In genomic region chr10:44125879-44126675, GRCh38 we compare ENCODE assay signal across 17 cellular contexts.
DNase-seq lines count a peak whose midpoint lies in the region; ATAC-seq and TF ChIP-seq lines count a peak whose summit lies in the region.
"Had no signal": no experiment of that assay in that cellular context is flagged by ENCODE, and none has a peak within 500 bp of the region (broad histone marks: within the 10 kb centered on the region; RNA-seq: fewer than 3 reads in every experiment).

No MANE protein-coding gene starts in this region.

- CTCF ChIA-PET in MCF 10A (lab: Yijun Ruan, JAX) (no interaction called here), mammary epithelial cell (lab: Charles Lee; ENCODE audit: low non-redundant PET) (no interaction called here)

- H3K36me3 ChIP-seq in mammary epithelial cell (ENCODE audit: insufficient read depth, low read length), result no peaks in the 10 kb centered on the region
- no peaks in the 10 kb centered on the region for H3K36me3 ChIP-seq in adipocyte (ENCODE audit: control insufficient read depth, insufficient read depth, low read length, severe bottlenecking)
- H3K36me3 ChIP-seq in suprapubic skin, result no peaks in the 10 kb centered on the region
- H3K36me3 ChIP-seq: heart left ventricle, spleen had no signal

- peaks cover 52% of the 10 kb centered on the region for H3K27me3 Mint-ChIP-seq in MCF 10A (ENCODE audit: insufficient read depth, unreplicated experiment)

- peaks cover 32% of the 10 kb centered on the region for H3K9me3 Mint-ChIP-seq in MCF 10A (ENCODE audit: unreplicated experiment)
- H3K9me3 Mint-ChIP-seq: activated T-cell treated with anti-CD3 and anti-CD28 coated beads, Interleukin-2, amount 50 U/mL, for 4 hours had no signal

- H3K27ac Mint-ChIP-seq in MCF 10A (ENCODE audit: low read depth, unreplicated experiment), result no peak overlapping the region
- H3K27ac Mint-ChIP-seq: nephron had no signal

- H3K27me3 ChIP-seq in mammary epithelial cell (ENCODE audit: insufficient read depth, low read length), result no peaks in the 10 kb centered on the region
- no peaks in the 10 kb centered on the region for H3K27me3 ChIP-seq in adipocyte (replicated peaks; ENCODE audit: control insufficient read depth, insufficient read depth, low read length)
- H3K27me3 ChIP-seq in suprapubic skin, result no peaks in the 10 kb centered on the region
- H3K27me3 ChIP-seq: heart left ventricle, spleen had no signal

- dilution Hi-C loops in mammary epithelial cell (cut with HindIII; ENCODE audit: low sequenced_read_pairs), result loop anchor here (5.0 kb wide), 1 partner anchor 71 kb away; no protein-coding TSS in a partner anchor

- no peak for TF ChIP-seq EP300 in suprapubic skin (IDR thresholded peaks at IDR 0.05)

- peaks cover 8% of the 10 kb centered on the region for H3K9me3 ChIP-seq in mammary epithelial cell (replicated peaks; ENCODE audit: insufficient read depth, low read length)
- peaks cover 8% of the 10 kb centered on the region for H3K9me3 ChIP-seq in adipocyte (ENCODE audit: control insufficient read depth, low read length)
- H3K9me3 ChIP-seq in suprapubic skin, result no peaks in the 10 kb centered on the region
- H3K9me3 ChIP-seq: heart left ventricle had no signal

- 58% methylated on average over 6 of the region's 6 CpGs for WGBS in mammary epithelial cell (ENCODE audit: low coverage, missing lambda C conversion rate)
- WGBS in suprapubic skin, result 67% methylated on average over 6 of the region's 6 CpGs

- no TSS peak for BruUV-seq in MCF 10A (replicated peaks; lab: Mats Ljungman, UMichigan)
- BruUV-seq in mammary epithelial cell (replicated peaks; lab: Mats Ljungman, UMichigan), result no TSS peak

- no peak overlapping the region for H3K4me3 Mint-ChIP-seq in MCF 10A (ENCODE audit: unreplicated experiment)
- H3K4me3 Mint-ChIP-seq: activated T-cell treated with anti-CD3 and anti-CD28 coated beads, Interleukin-2, amount 50 U/mL, for 4 hours; nephron had no signal

- in situ Hi-C loops in mammary epithelial cell (cut with MboI; ENCODE audit: low sequenced_read_pairs in 2 of 2), result no loop called here

- POLR2A ChIA-PET in MCF 10A (lab: Yijun Ruan, JAX), result no interaction called here

- no peaks in the 10 kb centered on the region for H3K79me2 ChIP-seq in mammary epithelial cell (ENCODE audit: insufficient read depth, low read length)

- H3K27ac ChIP-seq in mammary epithelial cell (ENCODE audit: insufficient read depth, low read depth, low read length) (no peak overlapping the region), suprapubic skin (peak overlapping the region; percentile 59)
- H3K27ac ChIP-seq: heart left ventricle, spleen had no signal

- H3K4me1 ChIP-seq in mammary epithelial cell (ENCODE audit: insufficient read depth, low read length) (no peaks in the 10 kb centered on the region), adipocyte (ENCODE audit: control insufficient read depth, insufficient read depth, low read length) (peaks cover 18% of the 10 kb centered on the region), suprapubic skin (peaks cover 3% of the 10 kb centered on the region)
- H3K4me1 ChIP-seq: spleen had no signal

- H4K20me1 ChIP-seq in mammary epithelial cell (ENCODE audit: insufficient read depth, low read length), result no peaks in the 10 kb centered on the region

- intact Hi-C loops in MCF 10A (cut with micrococcal nuclease) (no loop called here), mammary epithelial cell (cut with micrococcal nuclease) (no loop called here)

- H3K4me1 Mint-ChIP-seq in MCF 10A (ENCODE audit: insufficient read depth, unreplicated experiment), result no peaks in the 10 kb centered on the region
- H3K4me1 Mint-ChIP-seq: nephron had no signal

- H3K36me3 Mint-ChIP-seq in MCF 10A (ENCODE audit: insufficient read depth, unreplicated experiment), result no peaks in the 10 kb centered on the region

- TF ChIP-seq CTCF in MCF 10A (IDR thresholded peaks at IDR 0.05; ENCODE audit: unreplicated experiment), result no peak
- no peak for TF ChIP-seq CTCF in mammary epithelial cell (conservative IDR thresholded peaks at IDR 0.05 in 1 of 2, IDR thresholded peaks at IDR 0.05 in 1 of 2; ENCODE audit: extremely low read depth in 1 of 2, insufficient read depth in 1 of 2, low read depth in 1 of 2, low read length in 2 of 2)
- TF ChIP-seq CTCF in fibroblast of villous mesenchyme (IDR thresholded peaks at IDR 0.05; ENCODE audit: insufficient read depth, low read depth, low read length), result no peak
- no peak for TF ChIP-seq CTCF in suprapubic skin (IDR thresholded peaks at IDR 0.05)

- DNase-seq in MCF 10A (ENCODE audit: unreplicated experiment) (peak; percentile 32), mammary epithelial cell (no peak), adipocyte (ENCODE audit: low read depth) (peak; percentile 85), fibroblast of villous mesenchyme (ENCODE audit: low read depth) (peak; percentile 30), suprapubic skin (ENCODE audit: low spot score in 2 of 2) (no peak), NCI-H2081 (lab: John Stamatoyannopoulos, UW) (no peak)
- no peak for DNase-seq in activated CD4-positive, alpha-beta T cell treated with anti-CD3 and anti-CD28 coated beads for 1 hour
- DNase-seq: 8988T; activated T-cell treated with anti-CD3 and anti-CD28 coated beads, Interleukin-2, amount 50 U/mL, for 4 hours; Calu3; heart left ventricle; left colon; NCI-H2171 treated with DMSO at 0.1 percent for 48 hours; spleen had no signal

- TF ChIP-seq POLR2A in suprapubic skin (IDR thresholded peaks at IDR 0.05), result no peak

- ATAC-seq in HG03439 (IDR thresholded peaks at IDR 0.05; ENCODE audit: unreplicated experiment), result no peak
- ATAC-seq: activated T-cell treated with anti-CD3 and anti-CD28 coated beads, Interleukin-2, amount 50 U/mL, for 4 hours; left colon; SK-N-SH treated with all-trans-retinoic acid at 6 μM for 48 hours had no signal

- no peak overlapping the region for H3K4me2 ChIP-seq in mammary epithelial cell (ENCODE audit: insufficient read depth, low read depth, low read length)

- no peak overlapping the region for H2AFZ ChIP-seq in mammary epithelial cell (ENCODE audit: low read depth, low read length)

- no peak overlapping the region for H3K9ac ChIP-seq in mammary epithelial cell (ENCODE audit: insufficient read depth, low read length)
- H3K9ac ChIP-seq in adipocyte (ENCODE audit: low read length), result peak overlapping the region; percentile 63

- H3K4me3 ChIP-seq in mammary epithelial cell (replicated peaks in 1 of 3; ENCODE audit: insufficient read depth in 1 of 3, low read depth in 2 of 3, low read length in 3 of 3) (no peak overlapping the region), adipocyte (ENCODE audit: low read length) (peak overlapping the region; percentile 45), fibroblast of villous mesenchyme (ENCODE audit: low read depth, low read length) (no peak overlapping the region), suprapubic skin (no peak overlapping the region)
- H3K4me3 ChIP-seq: heart left ventricle, spleen had no signal

Comparison
In these comparisons a context has a peak if more than half of its experiments do, and no peak if none do; other contexts are left out.
1. DNase-seq: peak in MCF 10A (single experiment), adipocyte (single experiment) and fibroblast of villous mesenchyme (single experiment); none in mammary epithelial cell (single experiment), suprapubic skin (0 of 2), NCI-H2081 (0 of 2) and activated CD4-positive, alpha-beta T cell treated with anti-CD3 and anti-CD28 coated beads for 1 hour (single experiment).